8 cellular contexts compared by ENCODE assay signal in the genomic region with DNA sequence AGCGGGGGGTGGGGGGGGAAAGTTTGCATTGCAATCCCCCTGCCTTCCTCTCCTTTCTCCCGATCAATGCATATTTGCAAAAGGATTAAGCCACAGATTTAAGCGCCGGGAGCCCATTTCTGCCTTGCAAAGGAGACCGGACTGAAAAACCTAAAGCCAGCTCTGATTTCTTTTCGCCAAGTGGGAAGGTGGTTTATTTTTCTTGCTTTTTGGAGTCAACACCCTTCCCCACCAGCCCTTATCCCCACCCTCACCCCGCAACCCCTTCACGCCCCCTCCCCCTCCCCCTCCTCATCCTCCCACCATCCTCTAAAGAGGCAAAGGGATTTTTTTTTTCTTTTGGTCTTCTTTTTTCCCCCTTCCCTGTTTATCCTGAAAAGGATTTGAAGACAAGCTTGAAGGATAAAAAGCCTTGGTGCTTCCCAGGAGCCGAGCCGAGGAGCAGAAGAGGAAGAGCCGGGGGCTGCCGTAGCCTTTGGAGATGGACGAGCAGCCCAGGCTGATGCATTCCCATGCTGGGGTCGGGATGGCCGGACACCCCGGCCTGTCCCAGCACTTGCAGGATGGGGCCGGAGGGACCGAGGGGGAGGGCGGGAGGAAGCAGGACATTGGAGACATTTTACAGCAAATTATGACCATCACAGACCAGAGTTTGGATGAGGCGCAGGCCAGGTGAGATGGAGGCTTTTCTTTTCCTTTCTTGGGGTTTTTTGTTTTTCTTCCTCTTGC. TPM values are rescaled to one million over a fixed set of nuclear protein-coding genes. Genes with fewer than 3 reads are reported as not detected.
DNase-seq lines count a peak whose midpoint lies in the region; ATAC-seq and TF ChIP-seq lines count a peak whose summit lies in the region.

No MANE protein-coding gene starts in this region.

- peak overlapping the region; percentile 61 to 94 (median 73) for H3K4me3 ChIP-seq in mammary epithelial cell (replicated peaks in 1 of 3; ENCODE audit: insufficient read depth in 1 of 3, low read depth in 2 of 3, low read length in 3 of 3)
- H3K4me3 ChIP-seq in skin epidermis = peak overlapping the region; percentile 45 to 69 (median 55)

- 2% methylated on average over 7 of the region's 20 CpGs for WGBS in mammary epithelial cell (ENCODE audit: low coverage, missing lambda C conversion rate)

- in situ Hi-C loops in mammary epithelial cell (cut with MboI; ENCODE audit: low sequenced_read_pairs in 2 of 2) = no loop called here

- peaks cover 12% of the 10 kb centered on the region for H3K79me2 ChIP-seq in mammary epithelial cell (ENCODE audit: insufficient read depth, low read length)

- H3K9me3 ChIP-seq in mammary epithelial cell (replicated peaks; ENCODE audit: insufficient read depth, low read length) = no peaks in the 10 kb centered on the region

- peak overlapping the region; percentile 60 for H3K9ac ChIP-seq in mammary epithelial cell (ENCODE audit: insufficient read depth, low read length)

- intact Hi-C loops in mammary epithelial cell (cut with micrococcal nuclease) = loop anchor here (1.0 to 10.0 kb wide), 4 partner anchors 43 to 227 kb away; no protein-coding TSS in a partner anchor

- ATAC-seq in HG03135 (IDR thresholded peaks at IDR 0.05; ENCODE audit: unreplicated experiment) (no peak), GM21723 (IDR thresholded peaks at IDR 0.05; ENCODE audit: unreplicated experiment) (no peak), HG03571 (IDR thresholded peaks at IDR 0.05; ENCODE audit: unreplicated experiment) (no peak)

- no peaks in the 10 kb centered on the region for H3K27me3 ChIP-seq in mammary epithelial cell (ENCODE audit: insufficient read depth, low read length)

- CTCF ChIA-PET in mammary epithelial cell (lab: Charles Lee; ENCODE audit: low non-redundant PET) = interaction anchor here (0.6 to 0.8 kb wide), 5 partner anchors 24 to 228 kb away, joined by 3 to 21 read pairs (median 5); no protein-coding TSS in a partner anchor

- BruUV-seq in mammary epithelial cell (replicated peaks; lab: Mats Ljungman, UMichigan) = no TSS peak

- H3K36me3 ChIP-seq in mammary epithelial cell (ENCODE audit: insufficient read depth, low read length) = no peaks in the 10 kb centered on the region

- no peaks in the 10 kb centered on the region for H3K4me1 ChIP-seq in mammary epithelial cell (ENCODE audit: insufficient read depth, low read length)

- dilution Hi-C loops in mammary epithelial cell (cut with HindIII; ENCODE audit: low sequenced_read_pairs) = no loop called here

- no peak for TF ChIP-seq CTCF in mammary epithelial cell (conservative IDR thresholded peaks at IDR 0.05 in 1 of 2, IDR thresholded peaks at IDR 0.05 in 1 of 2; ENCODE audit: extremely low read depth in 1 of 2, insufficient read depth in 1 of 2, low read depth in 1 of 2, low read length in 2 of 2)

- peak overlapping the region; percentile 69 for H3K27ac ChIP-seq in mammary epithelial cell (ENCODE audit: insufficient read depth, low read depth, low read length)
- peak overlapping the region; percentile 34 to 85 (median 76) for H3K27ac ChIP-seq in skin epidermis

- DNase-seq in ELR (ENCODE audit: low read depth) (peak; percentile 49), NCI-H2227 treated with DMSO at 0.1 percent for 48 hours (lab: John Stamatoyannopoulos, UW) (peak; percentile 78), mammary epithelial cell (peak; percentile 30), islet precursor cell (peak; percentile 83)

- no peaks in the 10 kb centered on the region for H4K20me1 ChIP-seq in mammary epithelial cell (ENCODE audit: insufficient read depth, low read length)

- peak overlapping the region; percentile 89 for H3K4me2 ChIP-seq in mammary epithelial cell (ENCODE audit: insufficient read depth, low read depth, low read length)

- peak overlapping the region; percentile 87 for H2AFZ ChIP-seq in mammary epithelial cell (ENCODE audit: low read depth, low read length)

RNA-seq across cellular contexts. Expression of gene PBX1, which starts 0.5 kb away (rescaled TPM):
- 10 to 100 TPM; 10.2 to 14.8 TPM for total RNA-seq in mammary epithelial cell
- 4.9 TPM for polyA plus RNA-seq in mammary epithelial cell
- polyA minus RNA-seq in mammary epithelial cell = 6.4 TPM

Comparison
In these comparisons a context has a peak if more than half of its experiments do, and no peak if none do; other contexts are left out.
1. DNase-seq: peak in every context shown above with its lines; median percentile 83 in islet precursor cell; 78 in NCI-H2227 treated with DMSO at 0.1 percent for 48 hours; 49 in ELR; 30 in mammary epithelial cell.